ENCODE assay signal across 9 cellular contexts in the genomic region with DNA sequence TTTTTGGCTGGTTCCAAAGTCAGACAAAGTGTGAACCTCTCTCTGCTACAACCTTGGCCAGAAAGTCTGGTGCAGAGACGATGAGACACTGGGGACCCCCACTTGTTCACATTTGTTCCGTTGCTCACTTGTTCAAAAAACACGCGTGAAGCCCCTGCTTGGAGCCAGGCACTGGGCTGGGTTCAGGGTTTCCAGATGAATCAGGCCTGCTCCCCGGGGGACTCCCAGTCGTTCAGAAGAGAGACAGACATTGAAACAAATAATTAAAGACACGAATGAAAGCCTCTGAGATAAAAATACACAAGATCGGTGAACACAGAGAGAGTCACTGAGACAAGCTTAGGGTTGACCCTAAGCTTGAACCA.
DNase-seq lines count a peak whose midpoint lies in the region; ATAC-seq lines count a peak whose summit lies in the region.
"Had no signal": no experiment of that assay in that cellular context is flagged by ENCODE, and none has a peak within 500 bp of the region (broad histone marks: within the 10 kb centered on the region; RNA-seq: fewer than 3 reads in every experiment).

No MANE protein-coding gene starts in this region.

- no peaks in the 10 kb centered on the region for H3K36me3 Mint-ChIP-seq in naive thymus-derived CD8-positive, alpha-beta T cell

- H3K36me3 ChIP-seq in mesenchymal stem cell (ENCODE audit: control insufficient read depth in 1 of 2, insufficient read depth in 2 of 2, low read depth in 1 of 2, low read length in 2 of 2) = no peaks in the 10 kb centered on the region

- no peak overlapping the region for H3K9ac ChIP-seq in mesenchymal stem cell (ENCODE audit: low read length)

- no peaks in the 10 kb centered on the region for H3K9me3 ChIP-seq in mesenchymal stem cell (ENCODE audit: control insufficient read depth, low read length)
- H3K9me3 ChIP-seq: testis had no signal

- H3K27me3 ChIP-seq in mesenchymal stem cell (ENCODE audit: control insufficient read depth in 1 of 2, insufficient read depth in 1 of 2, low read length in 2 of 2) = peaks cover 8 to 79% of the 10 kb centered on the region in 2 experiments
- H3K27me3 ChIP-seq: testis had no signal

- H3K23ac ChIP-seq in mesenchymal stem cell (ENCODE audit: low read length in 2 of 2) = no peak overlapping the region

- H2AK5ac ChIP-seq in mesenchymal stem cell (ENCODE audit: low read length, severe bottlenecking) = no peak overlapping the region

- H2BK15ac ChIP-seq in mesenchymal stem cell (ENCODE audit: low read depth, poor library complexity, severe bottlenecking) = no peak overlapping the region

- 84% methylated on average over 8 of the region's 8 CpGs for WGBS in mesenchymal stem cell

- peak overlapping the region in 8 of 10 donors; percentile 15 to 79 (median 64) for H3K4me3 Mint-ChIP-seq in naive thymus-derived CD8-positive, alpha-beta T cell

- H3K14ac ChIP-seq in mesenchymal stem cell (ENCODE audit: low read length in 2 of 2) = no peak overlapping the region

- no peaks in the 10 kb centered on the region for H3K9me3 Mint-ChIP-seq in naive thymus-derived CD8-positive, alpha-beta T cell

- peaks cover 8 to 79% (median 42%) of the 10 kb centered on the region in 4 donors for H3K4me1 Mint-ChIP-seq in naive thymus-derived CD8-positive, alpha-beta T cell

- POLR2A ChIA-PET in naive thymus-derived CD8-positive, alpha-beta T cell (lab: Charles Lee) = interaction anchor here (0.9 to 8.1 kb wide), 9 partner anchors 8 to 102 kb away, joined by 3 to 107 read pairs (median 11); a partner anchor contains a TSS

- no peak overlapping the region for H3K4ac ChIP-seq in mesenchymal stem cell (ENCODE audit: low read depth in 1 of 2, low read length in 2 of 2)

- no peak overlapping the region for H3K27ac ChIP-seq in mesenchymal stem cell (ENCODE audit: low read length, poor library complexity, severe bottlenecking)
- H3K27ac ChIP-seq: testis had no signal

- no peaks in the 10 kb centered on the region for H3K27me3 Mint-ChIP-seq in naive thymus-derived CD8-positive, alpha-beta T cell

- no peak overlapping the region for H2AFZ ChIP-seq in mesenchymal stem cell (ENCODE audit: low read depth, low read length)

- peak overlapping the region in 8 of 10 donors; percentile 95 to 98 (median 96) for H3K27ac Mint-ChIP-seq in naive thymus-derived CD8-positive, alpha-beta T cell

- H2BK12ac ChIP-seq in mesenchymal stem cell (ENCODE audit: low read length in 2 of 2) = no peak overlapping the region

- H2BK120ac ChIP-seq in mesenchymal stem cell (ENCODE audit: low read depth, low read length) = no peak overlapping the region

- no peak overlapping the region for H4K8ac ChIP-seq in mesenchymal stem cell (ENCODE audit: low read length)

- H3K4me2 ChIP-seq in mesenchymal stem cell (ENCODE audit: low read length, poor library complexity, severe bottlenecking) = no peak overlapping the region

- no peak overlapping the region for H3K4me3 ChIP-seq in mesenchymal stem cell (ENCODE audit: insufficient read depth in 1 of 2, low read depth in 1 of 2, low read length in 2 of 2)
- H3K4me3 ChIP-seq: testis had no signal

- H3K79me1 ChIP-seq in mesenchymal stem cell (replicated peaks; ENCODE audit: low read length, poor library complexity, severe bottlenecking) = no peaks in the 10 kb centered on the region

- ATAC-seq in GM18502 (IDR thresholded peaks at IDR 0.05; ENCODE audit: poor library complexity, unreplicated experiment) (peak; percentile 17), HG02885 (IDR thresholded peaks at IDR 0.05; ENCODE audit: poor library complexity, unreplicated experiment) (peak; percentile 22)
- ATAC-seq in naive thymus-derived CD8-positive, alpha-beta T cell = peak; percentile 10 to 22

- no peak overlapping the region for H2BK5ac ChIP-seq in mesenchymal stem cell (ENCODE audit: low read depth, low read length, poor library complexity, severe bottlenecking)

- H4K91ac ChIP-seq in mesenchymal stem cell (ENCODE audit: low read length) = no peak overlapping the region

- peak; percentile 46 to 56 for DNase-seq in activated CD4-positive, alpha-beta T cell treated with anti-CD3 and anti-CD28 coated beads, Interleukin-2, amount 50 U/mL, for 4 hours
- DNase-seq in naive thymus-derived CD8-positive, alpha-beta T cell = peak in 3 of 10 donors; percentile 21 to 43 (median 35)
- no peak for DNase-seq in HK-2 (ENCODE audit: unreplicated experiment)
- no peak for DNase-seq in mesenchymal stem cell
- DNase-seq in C1 segment of cervical spinal cord (lab: John Stamatoyannopoulos, UW) = no peak
- DNase-seq in NCI-H345 treated with DMSO at 0.1 percent for 48 hours (lab: John Stamatoyannopoulos, UW; ENCODE audit: unreplicated experiment) = no peak
- DNase-seq: testis had no signal

- no peak overlapping the region for H3K18ac ChIP-seq in mesenchymal stem cell (ENCODE audit: low read depth in 1 of 2, low read length in 2 of 2)

- peaks cover 15% of the 10 kb centered on the region for H3K4me1 ChIP-seq in mesenchymal stem cell (ENCODE audit: control insufficient read depth, insufficient read depth, low read depth, low read length)
- H3K4me1 ChIP-seq: testis had no signal

Comparison
In these comparisons a context has a peak if more than half of its experiments do, and no peak if none do; other contexts are left out.
1. DNase-seq: peak in activated CD4-positive, alpha-beta T cell treated with anti-CD3 and anti-CD28 coated beads, Interleukin-2, amount 50 U/mL, for 4 hours (2 of 2); none in HK-2 (single experiment), mesenchymal stem cell (single experiment), C1 segment of cervical spinal cord (0 of 14) and NCI-H345 treated with DMSO at 0.1 percent for 48 hours (single experiment).
2. Peak in every context shown above with its lines, with median percentiles within 50 percentile points of each other: ATAC-seq.